1 cellular context compared by ENCODE assay signal in the genomic region with DNA sequence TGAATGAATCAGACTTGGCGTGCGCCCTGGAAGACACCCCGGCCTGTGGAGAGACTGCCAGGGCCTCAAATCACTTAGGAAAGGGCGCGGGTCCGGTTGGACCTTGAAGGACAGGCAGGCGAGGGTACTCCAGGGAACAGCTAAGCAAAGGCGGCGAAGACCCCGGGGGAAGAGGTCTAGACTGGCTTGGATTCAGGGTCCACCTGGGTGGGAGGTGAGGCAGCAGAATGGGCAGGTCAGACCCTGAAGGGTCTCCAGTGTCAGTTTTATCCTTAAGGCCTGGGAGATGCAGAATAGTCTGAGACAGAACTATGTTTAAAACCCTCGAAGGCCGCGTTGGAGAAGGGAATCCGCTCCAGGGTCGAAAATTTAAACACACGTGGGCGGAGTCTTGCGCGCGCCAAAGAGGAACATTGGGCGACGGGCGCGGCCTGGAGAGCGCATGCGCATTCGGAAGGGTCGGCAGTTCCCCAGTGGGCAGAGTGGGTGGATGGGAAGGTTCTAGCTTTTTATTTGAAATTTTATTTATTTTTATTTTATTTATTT.
TF ChIP-seq lines count a peak whose summit lies in the region.

No MANE protein-coding gene starts in this region.

TF ChIP-seq in K562, 482 proteins besides CTCF, POLR2A, EP300 and RAD21 (continued from another document and continues in another):
- TF ChIP-seq, protein P1, sequence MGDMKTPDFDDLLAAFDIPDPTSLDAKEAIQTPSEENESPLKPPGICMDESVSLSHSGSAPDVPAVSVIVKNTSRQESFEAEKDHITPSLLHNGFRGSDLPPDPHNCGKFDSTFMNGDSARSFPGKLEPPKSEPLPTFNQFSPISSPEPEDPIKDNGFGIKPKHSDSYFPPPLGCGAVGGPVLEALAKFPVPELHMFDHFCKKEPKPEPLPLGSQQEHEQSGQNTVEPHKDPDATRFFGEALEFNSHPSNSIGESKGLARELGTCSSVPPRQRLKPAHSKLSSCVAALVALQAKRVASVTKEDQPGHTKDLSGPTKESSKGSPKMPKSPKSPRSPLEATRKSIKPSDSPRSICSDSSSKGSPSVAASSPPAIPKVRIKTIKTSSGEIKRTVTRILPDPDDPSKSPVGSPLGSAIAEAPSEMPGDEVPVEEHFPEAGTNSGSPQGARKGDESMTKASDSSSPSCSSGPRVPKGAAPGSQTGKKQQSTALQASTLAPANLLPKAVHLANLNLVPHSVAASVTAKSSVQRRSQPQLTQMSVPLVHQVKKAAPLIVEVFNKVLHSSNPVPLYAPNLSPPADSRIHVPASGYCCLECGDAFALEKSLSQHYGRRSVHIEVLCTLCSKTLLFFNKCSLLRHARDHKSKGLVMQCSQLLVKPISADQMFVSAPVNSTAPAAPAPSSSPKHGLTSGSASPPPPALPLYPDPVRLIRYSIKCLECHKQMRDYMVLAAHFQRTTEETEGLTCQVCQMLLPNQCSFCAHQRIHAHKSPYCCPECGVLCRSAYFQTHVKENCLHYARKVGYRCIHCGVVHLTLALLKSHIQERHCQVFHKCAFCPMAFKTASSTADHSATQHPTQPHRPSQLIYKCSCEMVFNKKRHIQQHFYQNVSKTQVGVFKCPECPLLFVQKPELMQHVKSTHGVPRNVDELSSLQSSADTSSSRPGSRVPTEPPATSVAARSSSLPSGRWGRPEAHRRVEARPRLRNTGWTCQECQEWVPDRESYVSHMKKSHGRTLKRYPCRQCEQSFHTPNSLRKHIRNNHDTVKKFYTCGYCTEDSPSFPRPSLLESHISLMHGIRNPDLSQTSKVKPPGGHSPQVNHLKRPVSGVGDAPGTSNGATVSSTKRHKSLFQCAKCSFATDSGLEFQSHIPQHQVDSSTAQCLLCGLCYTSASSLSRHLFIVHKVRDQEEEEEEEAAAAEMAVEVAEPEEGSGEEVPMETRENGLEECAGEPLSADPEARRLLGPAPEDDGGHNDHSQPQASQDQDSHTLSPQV (IDR thresholded peaks at IDR 0.05), result peak; percentile 79
- TF ChIP-seq, protein P2, sequence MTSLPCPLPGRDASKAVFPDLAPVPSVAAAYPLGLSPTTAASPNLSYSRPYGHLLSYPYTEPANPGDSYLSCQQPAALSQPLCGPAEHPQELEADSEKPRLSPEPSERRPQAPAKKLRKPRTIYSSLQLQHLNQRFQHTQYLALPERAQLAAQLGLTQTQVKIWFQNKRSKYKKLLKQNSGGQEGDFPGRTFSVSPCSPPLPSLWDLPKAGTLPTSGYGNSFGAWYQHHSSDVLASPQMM (CRISPR knock-in tag; IDR thresholded peaks at IDR 0.05), result no peak
- TF ChIP-seq FOXA1 (IDR thresholded peaks at IDR 0.05; ENCODE audit: borderline replicate concordance), result no peak
- TF ChIP-seq FOXK1 (CRISPR knock-in tag; IDR thresholded peaks at IDR 0.05; ENCODE audit: borderline replicate concordance), result no peak
- no peak for TF ChIP-seq KHSRP (IDR thresholded peaks at IDR 0.05)
- no peak for TF ChIP-seq TCF3 (CRISPR knock-in tag; IDR thresholded peaks at IDR 0.05)
- peak; percentile 87 for TF ChIP-seq NFRKB (IDR thresholded peaks at IDR 0.05; ENCODE audit: low read depth)
- peak; percentile 61; the same call in 1 of the 2 replicates for TF ChIP-seq MXI1 (IDR thresholded peaks at IDR 0.05; ENCODE audit: low read depth, low read length)
- no peak for TF ChIP-seq ZNF584 (CRISPR knock-in tag; IDR thresholded peaks at IDR 0.05; ENCODE audit: low read depth)
- TF ChIP-seq JUNB (CRISPR knock-in tag; conservative IDR thresholded peaks at IDR 0.05), result no peak
- TF ChIP-seq POLR2H (tag; IDR thresholded peaks at IDR 0.05; ENCODE audit: low read depth), result peak; percentile 77
- no peak for TF ChIP-seq NFE2L1 (tag; IDR thresholded peaks at IDR 0.05; ENCODE audit: borderline replicate concordance, low read depth)
- no peak for TF ChIP-seq RCOR1 (IDR thresholded peaks at IDR 0.05; ENCODE audit: borderline replicate concordance in 1 of 2, low read depth in 2 of 2, low read length in 2 of 2)
- no peak for TF ChIP-seq ZFP36 (IDR thresholded peaks at IDR 0.05; ENCODE audit: low read depth, low read length, partially characterized antibody)
- no peak for TF ChIP-seq ZNF324 (CRISPR knock-in tag; IDR thresholded peaks at IDR 0.05)
- 0 out of 2 replicates have a peak, but pooled peaks have one; percentile 19 for TF ChIP-seq PHB2 (IDR thresholded peaks at IDR 0.05; ENCODE audit: low read depth)
- TF ChIP-seq ZKSCAN8 (CRISPR knock-in tag; IDR thresholded peaks at IDR 0.05), result no peak; the same call in 1 of the 2 replicates
- no peak for TF ChIP-seq ZNF12 (CRISPR knock-in tag; IDR thresholded peaks at IDR 0.05)
- TF ChIP-seq RAD51 (IDR thresholded peaks at IDR 0.05; ENCODE audit: borderline replicate concordance, low read depth), result no peak
- no peak for TF ChIP-seq ZNF140 (CRISPR knock-in tag; IDR thresholded peaks at IDR 0.05)
- 0 out of 2 replicates have a peak, but pooled peaks have one; percentile 27 for TF ChIP-seq STAG1 (CRISPR knock-in tag; IDR thresholded peaks at IDR 0.05; ENCODE audit: borderline replicate concordance)
- TF ChIP-seq, protein P3, sequence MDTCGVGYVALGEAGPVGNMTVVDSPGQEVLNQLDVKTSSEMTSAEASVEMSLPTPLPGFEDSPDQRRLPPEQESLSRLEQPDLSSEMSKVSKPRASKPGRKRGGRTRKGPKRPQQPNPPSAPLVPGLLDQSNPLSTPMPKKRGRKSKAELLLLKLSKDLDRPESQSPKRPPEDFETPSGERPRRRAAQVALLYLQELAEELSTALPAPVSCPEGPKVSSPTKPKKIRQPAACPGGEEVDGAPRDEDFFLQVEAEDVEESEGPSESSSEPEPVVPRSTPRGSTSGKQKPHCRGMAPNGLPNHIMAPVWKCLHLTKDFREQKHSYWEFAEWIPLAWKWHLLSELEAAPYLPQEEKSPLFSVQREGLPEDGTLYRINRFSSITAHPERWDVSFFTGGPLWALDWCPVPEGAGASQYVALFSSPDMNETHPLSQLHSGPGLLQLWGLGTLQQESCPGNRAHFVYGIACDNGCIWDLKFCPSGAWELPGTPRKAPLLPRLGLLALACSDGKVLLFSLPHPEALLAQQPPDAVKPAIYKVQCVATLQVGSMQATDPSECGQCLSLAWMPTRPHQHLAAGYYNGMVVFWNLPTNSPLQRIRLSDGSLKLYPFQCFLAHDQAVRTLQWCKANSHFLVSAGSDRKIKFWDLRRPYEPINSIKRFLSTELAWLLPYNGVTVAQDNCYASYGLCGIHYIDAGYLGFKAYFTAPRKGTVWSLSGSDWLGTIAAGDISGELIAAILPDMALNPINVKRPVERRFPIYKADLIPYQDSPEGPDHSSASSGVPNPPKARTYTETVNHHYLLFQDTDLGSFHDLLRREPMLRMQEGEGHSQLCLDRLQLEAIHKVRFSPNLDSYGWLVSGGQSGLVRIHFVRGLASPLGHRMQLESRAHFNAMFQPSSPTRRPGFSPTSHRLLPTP (IDR thresholded peaks at IDR 0.05; ENCODE audit: borderline replicate concordance, extremely low read depth, insufficient read length), result no peak
- TF ChIP-seq EZH2 (IDR thresholded peaks at IDR 0.05; ENCODE audit: borderline replicate concordance, low read depth, low read length), result no peak
- peak; percentile 19 for TF ChIP-seq PHF20 (IDR thresholded peaks at IDR 0.05; ENCODE audit: partially characterized antibody)
- TF ChIP-seq SUPT5H (IDR thresholded peaks at IDR 0.05), result peak; percentile 44; the same call in 1 of the 2 replicates
- TF ChIP-seq, protein P4, sequence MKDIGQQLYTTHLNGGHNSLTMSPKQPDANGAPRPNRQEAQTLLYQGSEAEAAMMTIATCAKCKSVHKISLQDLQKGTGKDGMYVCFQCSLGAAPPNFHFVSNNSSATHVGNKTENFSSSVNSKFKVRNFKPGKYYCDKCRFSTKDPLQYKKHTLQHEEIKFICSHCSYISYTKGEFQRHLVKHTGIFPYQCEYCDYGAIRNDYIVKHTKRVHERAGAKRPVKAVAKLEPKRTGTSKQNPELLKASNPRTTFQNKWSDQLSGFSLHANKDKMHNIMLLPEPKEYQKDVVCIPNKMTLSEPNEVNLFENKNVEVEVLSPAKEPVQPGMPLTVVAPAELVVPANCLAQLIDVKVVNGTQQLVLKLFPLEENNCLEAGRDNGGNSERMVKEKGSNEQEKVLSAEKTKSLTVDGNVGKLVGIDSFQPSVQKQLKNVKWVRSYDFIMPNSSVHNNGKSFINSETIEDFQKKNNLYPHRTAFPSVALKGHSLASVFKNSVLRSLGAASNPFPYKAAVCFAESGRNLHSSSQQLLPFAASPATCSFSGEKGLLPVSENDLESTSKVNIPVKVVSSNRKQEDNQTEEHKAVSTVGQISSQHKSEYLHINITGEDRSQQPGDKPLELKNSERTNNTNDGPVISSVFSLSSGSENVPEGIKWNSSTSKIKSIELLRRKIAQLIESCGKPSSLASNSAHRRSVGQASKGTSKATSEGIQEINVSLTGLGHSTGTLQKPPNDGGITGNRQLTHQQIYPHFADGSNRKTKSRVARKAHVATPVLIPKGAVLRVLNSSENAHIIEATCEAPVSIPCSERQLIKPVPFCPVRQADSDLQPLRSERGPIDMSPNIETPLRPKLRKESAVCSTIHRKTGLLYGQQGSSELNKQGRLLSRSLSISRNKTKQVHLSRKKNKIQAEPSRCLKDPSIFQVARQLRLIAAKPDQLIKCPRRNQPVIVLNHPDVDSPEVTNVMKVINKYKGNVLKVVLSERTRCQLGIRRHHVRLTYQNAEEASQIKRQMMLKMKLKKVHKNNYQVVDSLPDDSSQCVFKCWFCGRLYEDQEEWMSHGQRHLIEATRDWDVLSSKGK (CRISPR knock-in tag; IDR thresholded peaks at IDR 0.05), result no peak
- TF ChIP-seq, protein P5, sequence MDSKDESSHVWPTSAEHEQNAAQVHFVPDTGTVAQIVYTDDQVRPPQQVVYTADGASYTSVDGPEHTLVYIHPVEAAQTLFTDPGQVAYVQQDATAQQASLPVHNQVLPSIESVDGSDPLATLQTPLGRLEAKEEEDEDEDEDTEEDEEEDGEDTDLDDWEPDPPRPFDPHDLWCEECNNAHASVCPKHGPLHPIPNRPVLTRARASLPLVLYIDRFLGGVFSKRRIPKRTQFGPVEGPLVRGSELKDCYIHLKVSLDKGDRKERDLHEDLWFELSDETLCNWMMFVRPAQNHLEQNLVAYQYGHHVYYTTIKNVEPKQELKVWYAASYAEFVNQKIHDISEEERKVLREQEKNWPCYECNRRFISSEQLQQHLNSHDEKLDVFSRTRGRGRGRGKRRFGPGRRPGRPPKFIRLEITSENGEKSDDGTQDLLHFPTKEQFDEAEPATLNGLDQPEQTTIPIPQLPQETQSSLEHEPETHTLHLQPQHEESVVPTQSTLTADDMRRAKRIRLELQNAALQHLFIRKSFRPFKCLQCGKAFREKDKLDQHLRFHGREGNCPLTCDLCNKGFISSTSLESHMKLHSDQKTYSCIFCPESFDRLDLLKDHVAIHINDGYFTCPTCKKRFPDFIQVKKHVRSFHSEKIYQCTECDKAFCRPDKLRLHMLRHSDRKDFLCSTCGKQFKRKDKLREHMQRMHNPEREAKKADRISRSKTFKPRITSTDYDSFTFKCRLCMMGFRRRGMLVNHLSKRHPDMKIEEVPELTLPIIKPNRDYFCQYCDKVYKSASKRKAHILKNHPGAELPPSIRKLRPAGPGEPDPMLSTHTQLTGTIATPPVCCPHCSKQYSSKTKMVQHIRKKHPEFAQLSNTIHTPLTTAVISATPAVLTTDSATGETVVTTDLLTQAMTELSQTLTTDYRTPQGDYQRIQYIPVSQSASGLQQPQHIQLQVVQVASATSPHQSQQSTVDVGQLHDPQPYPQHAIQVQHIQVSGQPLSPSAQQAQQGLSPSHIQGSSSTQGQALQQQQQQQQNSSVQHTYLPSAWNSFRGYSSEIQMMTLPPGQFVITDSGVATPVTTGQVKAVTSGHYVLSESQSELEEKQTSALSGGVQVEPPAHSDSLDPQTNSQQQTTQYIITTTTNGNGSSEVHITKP (IDR thresholded peaks at IDR 0.05; ENCODE audit: partially characterized antibody), result no peak
- TF ChIP-seq MCM5 (IDR thresholded peaks at IDR 0.05; ENCODE audit: low read depth), result no peak
- TF ChIP-seq, protein P6, sequence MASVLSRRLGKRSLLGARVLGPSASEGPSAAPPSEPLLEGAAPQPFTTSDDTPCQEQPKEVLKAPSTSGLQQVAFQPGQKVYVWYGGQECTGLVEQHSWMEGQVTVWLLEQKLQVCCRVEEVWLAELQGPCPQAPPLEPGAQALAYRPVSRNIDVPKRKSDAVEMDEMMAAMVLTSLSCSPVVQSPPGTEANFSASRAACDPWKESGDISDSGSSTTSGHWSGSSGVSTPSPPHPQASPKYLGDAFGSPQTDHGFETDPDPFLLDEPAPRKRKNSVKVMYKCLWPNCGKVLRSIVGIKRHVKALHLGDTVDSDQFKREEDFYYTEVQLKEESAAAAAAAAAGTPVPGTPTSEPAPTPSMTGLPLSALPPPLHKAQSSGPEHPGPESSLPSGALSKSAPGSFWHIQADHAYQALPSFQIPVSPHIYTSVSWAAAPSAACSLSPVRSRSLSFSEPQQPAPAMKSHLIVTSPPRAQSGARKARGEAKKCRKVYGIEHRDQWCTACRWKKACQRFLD (CRISPR knock-in tag; IDR thresholded peaks at IDR 0.05), result no peak; the same call in 1 of the 2 replicates
- TF ChIP-seq, protein P7, sequence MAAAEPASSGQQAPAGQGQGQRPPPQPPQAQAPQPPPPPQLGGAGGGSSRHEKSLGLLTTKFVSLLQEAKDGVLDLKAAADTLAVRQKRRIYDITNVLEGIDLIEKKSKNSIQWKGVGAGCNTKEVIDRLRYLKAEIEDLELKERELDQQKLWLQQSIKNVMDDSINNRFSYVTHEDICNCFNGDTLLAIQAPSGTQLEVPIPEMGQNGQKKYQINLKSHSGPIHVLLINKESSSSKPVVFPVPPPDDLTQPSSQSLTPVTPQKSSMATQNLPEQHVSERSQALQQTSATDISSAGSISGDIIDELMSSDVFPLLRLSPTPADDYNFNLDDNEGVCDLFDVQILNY (CRISPR knock-in tag; IDR thresholded peaks at IDR 0.05), result no peak
- no peak for TF ChIP-seq THRAP3 (IDR thresholded peaks at IDR 0.05; ENCODE audit: borderline replicate concordance)
- no peak for TF ChIP-seq TAL1 (IDR thresholded peaks at IDR 0.05)
- no peak for TF ChIP-seq ZNF764 (CRISPR knock-in tag; IDR thresholded peaks at IDR 0.05; ENCODE audit: low read depth)
- TF ChIP-seq, protein P8, sequence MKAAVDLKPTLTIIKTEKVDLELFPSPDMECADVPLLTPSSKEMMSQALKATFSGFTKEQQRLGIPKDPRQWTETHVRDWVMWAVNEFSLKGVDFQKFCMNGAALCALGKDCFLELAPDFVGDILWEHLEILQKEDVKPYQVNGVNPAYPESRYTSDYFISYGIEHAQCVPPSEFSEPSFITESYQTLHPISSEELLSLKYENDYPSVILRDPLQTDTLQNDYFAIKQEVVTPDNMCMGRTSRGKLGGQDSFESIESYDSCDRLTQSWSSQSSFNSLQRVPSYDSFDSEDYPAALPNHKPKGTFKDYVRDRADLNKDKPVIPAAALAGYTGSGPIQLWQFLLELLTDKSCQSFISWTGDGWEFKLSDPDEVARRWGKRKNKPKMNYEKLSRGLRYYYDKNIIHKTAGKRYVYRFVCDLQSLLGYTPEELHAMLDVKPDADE (conservative IDR thresholded peaks at IDR 0.05; ENCODE audit: control insufficient read depth, low read depth, low read length), result 0 out of 2 replicates have a peak, but pooled peaks have one; percentile 47
- peak; percentile 94 for TF ChIP-seq BRD4 (IDR thresholded peaks at IDR 0.05)
- TF ChIP-seq TAF1 (IDR thresholded peaks at IDR 0.05; ENCODE audit: control insufficient read depth, extremely low read depth, insufficient read depth, low read length, severe bottlenecking), result peak; percentile 69
